Comparison of ENCODE assay signal across 20 cellular contexts in genomic region chr19:30093966-30094770, GRCh38.
"Had no signal": no experiment of that assay in that cellular context is flagged by ENCODE, and none has a peak within 500 bp of the region (broad histone marks: within the 10 kb centered on the region; RNA-seq: fewer than 3 reads in every experiment).

No MANE protein-coding gene starts in this region.

- H3K4me3 Mint-ChIP-seq: endodermal cell; immature natural killer cell; naive thymus-derived CD8-positive, alpha-beta T cell; type B pancreatic cell had no signal

- H3K27ac ChIP-seq: colonic mucosa, foreskin keratinocyte, pancreas, psoas muscle, sigmoid colon, skin epidermis, vagina had no signal

- H3K27me3 ChIP-seq: colonic mucosa, foreskin keratinocyte, pancreas, sigmoid colon, vagina had no signal

- H3K4me3 ChIP-seq: colonic mucosa, mucosa of descending colon, pancreas, psoas muscle, sigmoid colon, skin epidermis, vagina had no signal

- H3K27ac Mint-ChIP-seq: endodermal cell; immature natural killer cell; naive thymus-derived CD8-positive, alpha-beta T cell; type B pancreatic cell had no signal

- H3K4me1 ChIP-seq: colonic mucosa, foreskin keratinocyte, pancreas, psoas muscle, sigmoid colon, vagina had no signal

- H3K36me3 ChIP-seq: colonic mucosa, pancreas, sigmoid colon, vagina had no signal

- H3K36me3 Mint-ChIP-seq: immature natural killer cell; naive thymus-derived CD8-positive, alpha-beta T cell; type B pancreatic cell had no signal

- H3K4me1 Mint-ChIP-seq: immature natural killer cell; naive thymus-derived CD8-positive, alpha-beta T cell had no signal

- DNase-seq: colonic mucosa; dermis blood vessel endothelial cell; endodermal cell; erythroblast; foreskin keratinocyte; immature natural killer cell; left colon; mammary epithelial cell; nucleus accumbens; pancreas; retina; sigmoid colon; stimulated activated CD4-positive, alpha-beta T cell treated with anti-CD3 and anti-CD28 coated beads, Interleukin-12 subunit alpha, Interleukin-12 subunit beta, amount 100 ng/mL, for 4 hours; stimulated activated naive CD4-positive, alpha-beta T cell treated with Interleukin-2 at 50 U/mL for 16 hours had no signal

- H3K9me3 Mint-ChIP-seq: endodermal cell; immature natural killer cell; naive thymus-derived CD8-positive, alpha-beta T cell; type B pancreatic cell had no signal

- ATAC-seq: foreskin keratinocyte; left colon; mucosa of descending colon; naive thymus-derived CD8-positive, alpha-beta T cell; pancreas; psoas muscle had no signal

- H3K9me3 ChIP-seq: colonic mucosa, mucosa of descending colon, pancreas, psoas muscle, sigmoid colon, vagina had no signal
